Comparison of ENCODE assay signal across 17 cellular contexts in genomic region chr10:88116491-88116890, GRCh38.
DNase-seq lines count a peak whose midpoint lies in the region; ATAC-seq and TF ChIP-seq lines count a peak whose summit lies in the region.
"Had no signal": no experiment of that assay in that cellular context is flagged by ENCODE, and none has a peak within 500 bp of the region (broad histone marks: within the 10 kb centered on the region; RNA-seq: fewer than 3 reads in every experiment).

No MANE protein-coding gene starts in this region.

- no peaks in the 10 kb centered on the region for H3K27me3 ChIP-seq in tibial nerve
- no peaks in the 10 kb centered on the region for H3K27me3 ChIP-seq in CD8-positive, alpha-beta T cell (ENCODE audit: insufficient read depth, low read length)
- H3K27me3 ChIP-seq: body of pancreas had no signal

- DNase-seq in stimulated activated naive CD8-positive, alpha-beta T cell treated with anti-CD3 and anti-CD28 coated beads, Interleukin-15, Interleukin-2, amounts not matched to agents 100 U/mL and 50 U/mL, for 24 hours = no peak
- no peak for DNase-seq in stimulated activated naive CD8-positive, alpha-beta T cell treated with anti-CD3 and anti-CD28 coated beads, Interleukin-15, amount 100 ng/mL, for 72 hours
- DNase-seq in MV-4-11 (lab: John Stamatoyannopoulos, UW) (peak; percentile 72), epithelial cell of prostate (ENCODE audit: low read depth, low spot score) (peak; percentile 36), stromal cell of bone marrow (ENCODE audit: low read depth) (peak; percentile 18), HuH-7.5 (ENCODE audit: low spot score) (no peak), tibial nerve (ENCODE audit: low spot score in 2 of 2) (no peak)
- no peak for DNase-seq in CD8-positive, alpha-beta T cell
- DNase-seq: ACHN, body of pancreas, DMS53, H9, NCI-H1105 treated with DMSO at 0.1 percent for 48 hours, T1000 had no signal

- no peaks in the 10 kb centered on the region for H3K36me3 Mint-ChIP-seq in CD8-positive, alpha-beta T cell
- H3K36me3 Mint-ChIP-seq: type B pancreatic cell had no signal

- H3K27me3 Mint-ChIP-seq in stimulated activated naive CD8-positive, alpha-beta T cell treated with anti-CD3 and anti-CD28 coated beads, Interleukin-15, amount 100 ng/mL, for 72 hours = no peaks in the 10 kb centered on the region
- no peaks in the 10 kb centered on the region for H3K27me3 Mint-ChIP-seq in CD8-positive, alpha-beta T cell (ENCODE audit: low read depth)

- TF ChIP-seq CTCF in tibial nerve (IDR thresholded peaks at IDR 0.05) = no peak
- TF ChIP-seq CTCF in CD8-positive, alpha-beta T cell (IDR thresholded peaks at IDR 0.05) = no peak

- CTCF ChIA-PET in CD8-positive, alpha-beta T cell (lab: Charles Lee) = interaction anchor here (0.9 to 2.6 kb wide), 4 partner anchors 10 to 272 kb away, joined by 3 to 22 read pairs (median 4); no protein-coding TSS in a partner anchor

- no peak overlapping the region for H3K4me3 ChIP-seq in tibial nerve
- H3K4me3 ChIP-seq in CD8-positive, alpha-beta T cell (ENCODE audit: low read depth, low read length) = no peak overlapping the region
- H3K4me3 ChIP-seq: body of pancreas, prostate gland had no signal

- H3K27ac ChIP-seq in epithelial cell of prostate (peak overlapping the region; percentile 58), tibial nerve (peak overlapping the region in 2 of 4 donors; percentile 13 to 34)
- no peak overlapping the region for H3K27ac ChIP-seq in CD8-positive, alpha-beta T cell (ENCODE audit: low read depth, low read length)
- H3K27ac ChIP-seq: body of pancreas, prostate gland had no signal

- no peaks in the 10 kb centered on the region for H3K9me3 Mint-ChIP-seq in stimulated activated naive CD8-positive, alpha-beta T cell treated with anti-CD3 and anti-CD28 coated beads, Interleukin-15, amount 100 ng/mL, for 72 hours
- no peaks in the 10 kb centered on the region for H3K9me3 Mint-ChIP-seq in CD8-positive, alpha-beta T cell
- H3K9me3 Mint-ChIP-seq: activated T-helper 1 cell treated with anti-CD3 and anti-CD28 coated beads, Interleukin-12 subunit alpha, Interleukin-12 subunit beta, Interleukin-2, Interleukin-4 antibody, amounts not matched to agents 30 ng/mL and 10 ng/mL and 1 ng/mL, durations not matched to agents 14 hours and 24 hours and 36 hours; H9; type B pancreatic cell had no signal

- H3K4me1 Mint-ChIP-seq in stimulated activated naive CD8-positive, alpha-beta T cell treated with anti-CD3 and anti-CD28 coated beads, Interleukin-15, amount 100 ng/mL, for 72 hours = peaks cover 26% of the 10 kb centered on the region
- peaks cover 26% of the 10 kb centered on the region for H3K4me1 Mint-ChIP-seq in CD8-positive, alpha-beta T cell (ENCODE audit: low read depth)

- peak; percentile 10 for ATAC-seq in stimulated activated naive CD8-positive, alpha-beta T cell treated with anti-CD3 and anti-CD28 coated beads, Interleukin-15, Interleukin-2, amounts not matched to agents 100 U/mL and 50 U/mL, for 24 hours
- no peak for ATAC-seq in stimulated activated naive CD8-positive, alpha-beta T cell treated with anti-CD3 and anti-CD28 coated beads, Interleukin-15, amount 100 ng/mL, for 72 hours
- ATAC-seq in CD8-positive, alpha-beta T cell = no peak
- ATAC-seq: body of pancreas had no signal

- no peak for TF ChIP-seq EP300 in tibial nerve (IDR thresholded peaks at IDR 0.05)

- POLR2A ChIA-PET in CD8-positive, alpha-beta T cell (lab: Charles Lee) = interaction anchor here (2.7 kb wide), 1 partner anchor 254 kb away, joined by 9 read pairs; no protein-coding TSS in a partner anchor

- intact Hi-C loops in CD8-positive, alpha-beta T cell (cut with DNase I, micrococcal nuclease) = loop anchor here (2.0 to 5.0 kb wide), 3 partner anchors 34 to 436 kb away; no protein-coding TSS in a partner anchor

- no peak overlapping the region for H3K4me3 Mint-ChIP-seq in stimulated activated naive CD8-positive, alpha-beta T cell treated with anti-CD3 and anti-CD28 coated beads, Interleukin-15, amount 100 ng/mL, for 72 hours
- no peak overlapping the region for H3K4me3 Mint-ChIP-seq in CD8-positive, alpha-beta T cell
- H3K4me3 Mint-ChIP-seq: activated T-helper 1 cell treated with anti-CD3 and anti-CD28 coated beads, Interleukin-12 subunit alpha, Interleukin-12 subunit beta, Interleukin-2, Interleukin-4 antibody, amounts not matched to agents 30 ng/mL and 10 ng/mL and 1 ng/mL, durations not matched to agents 14 hours and 24 hours and 36 hours; H9; type B pancreatic cell had no signal

- H3K9me3 ChIP-seq in tibial nerve = no peaks in the 10 kb centered on the region
- no peaks in the 10 kb centered on the region for H3K9me3 ChIP-seq in CD8-positive, alpha-beta T cell (ENCODE audit: low read length)
- H3K9me3 ChIP-seq: body of pancreas, prostate gland had no signal

- H3K27ac Mint-ChIP-seq in stimulated activated naive CD8-positive, alpha-beta T cell treated with anti-CD3 and anti-CD28 coated beads, Interleukin-15, amount 100 ng/mL, for 72 hours = no peak overlapping the region
- no peak overlapping the region for H3K27ac Mint-ChIP-seq in CD8-positive, alpha-beta T cell
- H3K27ac Mint-ChIP-seq: activated T-helper 1 cell treated with anti-CD3 and anti-CD28 coated beads, Interleukin-12 subunit alpha, Interleukin-12 subunit beta, Interleukin-2, Interleukin-4 antibody, amounts not matched to agents 30 ng/mL and 10 ng/mL and 1 ng/mL, durations not matched to agents 14 hours and 24 hours and 36 hours; H9; type B pancreatic cell had no signal

- TF ChIP-seq POLR2A in tibial nerve (IDR thresholded peaks at IDR 0.05) = no peak

- H3K36me3 ChIP-seq in tibial nerve = no peaks in the 10 kb centered on the region
- no peaks in the 10 kb centered on the region for H3K36me3 ChIP-seq in CD8-positive, alpha-beta T cell (ENCODE audit: insufficient read depth, low read length)
- H3K36me3 ChIP-seq: prostate gland had no signal

- 80 to 82% methylated on average over 1 of the region's 1 CpG for WGBS in tibial nerve, 2 donors

- H3K4me1 ChIP-seq in tibial nerve = peaks cover 0 to 27% (median 20%) of the 10 kb centered on the region in 4 donors
- peaks cover 33% of the 10 kb centered on the region for H3K4me1 ChIP-seq in CD8-positive, alpha-beta T cell (ENCODE audit: insufficient read depth, low read length)
- H3K4me1 ChIP-seq: prostate gland had no signal

Comparison
In these comparisons a context has a peak if more than half of its experiments do, and no peak if none do; other contexts are left out.
1. DNase-seq: peak in MV-4-11 (single experiment), epithelial cell of prostate (single experiment) and stromal cell of bone marrow (single experiment); none in stimulated activated naive CD8-positive, alpha-beta T cell treated with anti-CD3 and anti-CD28 coated beads, Interleukin-15, Interleukin-2, amounts not matched to agents 100 U/mL and 50 U/mL, for 24 hours (single experiment), stimulated activated naive CD8-positive, alpha-beta T cell treated with anti-CD3 and anti-CD28 coated beads, Interleukin-15, amount 100 ng/mL, for 72 hours (0 of 2), HuH-7.5 (single experiment), tibial nerve (0 of 2) and CD8-positive, alpha-beta T cell (0 of 7).